17 cellular contexts compared by ENCODE assay signal in the genomic region with DNA sequence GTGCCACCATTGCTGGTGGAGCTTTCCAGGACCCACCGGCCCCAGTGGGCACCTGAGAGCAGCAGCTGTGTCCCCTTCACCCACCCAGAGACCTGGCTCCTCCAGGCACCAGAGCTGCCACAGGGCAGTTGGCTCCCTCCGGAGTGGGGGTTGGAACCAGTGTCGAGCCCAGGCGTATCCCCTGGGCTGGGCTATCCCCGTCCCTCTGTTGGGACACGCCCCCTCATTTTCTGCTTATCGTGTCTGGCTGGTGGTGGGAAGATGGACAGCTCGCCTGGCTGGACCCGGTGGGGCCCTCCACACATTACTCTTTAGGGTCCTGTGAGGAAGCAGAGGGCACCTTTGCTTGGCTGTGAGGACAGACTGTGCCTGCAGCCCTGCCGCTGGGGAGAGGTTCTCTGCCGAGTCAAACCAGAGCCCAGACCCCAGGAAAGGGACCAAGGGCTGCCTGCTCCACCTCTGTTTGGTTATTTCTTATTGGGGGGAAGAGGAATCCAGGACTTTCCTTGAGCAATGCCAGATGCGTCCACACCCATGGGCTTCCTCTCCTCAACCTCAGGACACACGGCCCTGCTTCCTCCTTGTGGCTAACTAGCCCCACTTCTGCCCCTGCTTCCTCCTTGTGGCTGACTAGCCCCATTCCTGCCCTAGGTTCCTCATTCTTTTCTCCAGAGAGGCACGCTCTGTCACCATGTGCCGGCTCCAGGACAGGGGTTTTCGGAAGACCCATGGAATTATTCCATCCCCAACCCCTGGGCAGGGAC. TPM values are rescaled to one million over a fixed set of nuclear protein-coding genes. Genes with fewer than 3 reads are reported as not detected.
DNase-seq lines count a peak whose midpoint lies in the region; ATAC-seq and TF ChIP-seq lines count a peak whose summit lies in the region.
"Had no signal": no experiment of that assay in that cellular context is flagged by ENCODE, and none has a peak within 500 bp of the region (broad histone marks: within the 10 kb centered on the region; RNA-seq: fewer than 3 reads in every experiment).

No MANE protein-coding gene starts in this region.

- peaks cover 96% of the 10 kb centered on the region for H3K4me1 Mint-ChIP-seq in CD14-positive monocyte
- H3K4me1 Mint-ChIP-seq in effector memory CD8-positive, alpha-beta T cell (ENCODE audit: low read depth in 2 of 2): no peaks in the 10 kb centered on the region
- no peaks in the 10 kb centered on the region for H3K4me1 Mint-ChIP-seq in natural killer cell treated with Interleukin-12 subunit alpha and Interleukin-12 subunit beta and Interleukin-15 and Interleukin-18, amount 100 ng/mL, for 72 hours (ENCODE audit: low read depth in 2 of 2)
- no peaks in the 10 kb centered on the region for H3K4me1 Mint-ChIP-seq in CD8-positive, alpha-beta T cell (ENCODE audit: low read depth)
- H3K4me1 Mint-ChIP-seq: activated CD4-positive, alpha-beta T cell treated with anti-CD3 and anti-CD28 coated beads, Interleukin-2, amount 10 ng/mL, durations not matched to agents 7 days and 5 days; activated naive CD8-positive, alpha-beta T cell treated with anti-CD3 and anti-CD28 coated beads, Interleukin-2, amount 10 ng/mL, durations not matched to agents 7 days and 5 days had no signal

- H3K4me3 Mint-ChIP-seq in CD14-positive monocyte: peak overlapping the region; percentile 76 to 85
- H3K4me3 Mint-ChIP-seq in effector memory CD8-positive, alpha-beta T cell: no peak overlapping the region
- H3K4me3 Mint-ChIP-seq in natural killer cell treated with Interleukin-12 subunit alpha and Interleukin-12 subunit beta and Interleukin-15 and Interleukin-18, amount 100 ng/mL, for 72 hours: no peak overlapping the region
- H3K4me3 Mint-ChIP-seq in CD8-positive, alpha-beta T cell: no peak overlapping the region
- H3K4me3 Mint-ChIP-seq: activated CD4-positive, alpha-beta T cell treated with anti-CD3 and anti-CD28 coated beads, Interleukin-2, amount 10 ng/mL, durations not matched to agents 7 days and 5 days; activated naive CD8-positive, alpha-beta T cell treated with anti-CD3 and anti-CD28 coated beads, Interleukin-2, amount 10 ng/mL, durations not matched to agents 7 days and 5 days had no signal

- CTCF ChIA-PET in CD8-positive, alpha-beta T cell (lab: Charles Lee): no interaction called here

- peak; percentile 93 for DNase-seq in CD14-positive monocyte (ENCODE audit: low spot score)
- peak; percentile 96 for DNase-seq in NOMO-1 (lab: John Stamatoyannopoulos, UW; ENCODE audit: unreplicated experiment in 2 of 2)
- no peak for DNase-seq in effector memory CD8-positive, alpha-beta T cell
- no peak for DNase-seq in natural killer cell treated with Interleukin-12 subunit alpha and Interleukin-12 subunit beta and Interleukin-15 and Interleukin-18, amount 100 ng/mL, for 72 hours (ENCODE audit: low spot score)
- DNase-seq in cerebellar cortex (ENCODE audit: low spot score): no peak
- no peak for DNase-seq in NCI-H1048 (lab: John Stamatoyannopoulos, UW)
- DNase-seq in CD8-positive, alpha-beta T cell: no peak
- DNase-seq: activated CD4-positive, alpha-beta T cell treated with anti-CD3 and anti-CD28 coated beads, Interleukin-2, amount 10 ng/mL, durations not matched to agents 7 days and 5 days; activated naive CD8-positive, alpha-beta T cell treated with anti-CD3 and anti-CD28 coated beads, Interleukin-2, amount 10 ng/mL, durations not matched to agents 7 days and 5 days; BE2C; cortex of kidney; NCI-H2227 treated with DMSO at 0.1 percent for 48 hours; SJCRH30 had no signal

- H3K4me1 ChIP-seq in CD8-positive, alpha-beta T cell (ENCODE audit: insufficient read depth, low read length): no peaks in the 10 kb centered on the region
- H3K4me1 ChIP-seq: BE2C, HAP-1, parathyroid adenoma, SJCRH30 had no signal

- no peak overlapping the region for H3K4me3 ChIP-seq in CD8-positive, alpha-beta T cell (ENCODE audit: low read depth, low read length)
- H3K4me3 ChIP-seq: HAP-1, SJCRH30 had no signal

- intact Hi-C loops in CD14-positive monocyte (cut with micrococcal nuclease): loop anchor here in 1 of 2 donors (10.0 kb wide), 2 partner anchors 454 to 864 kb away; partner anchors contain the start of gene BRD3
- intact Hi-C loops in CD8-positive, alpha-beta T cell (cut with DNase I, micrococcal nuclease): no loop called here

- H3K27me3 ChIP-seq in CD8-positive, alpha-beta T cell (ENCODE audit: insufficient read depth, low read length): no peaks in the 10 kb centered on the region
- H3K27me3 ChIP-seq: BE2C had no signal

- H3K27me3 Mint-ChIP-seq in CD14-positive monocyte (ENCODE audit: low read depth in 3 of 3): peaks cover 0 to 4% (median 0%) of the 10 kb centered on the region in 3 donors
- peaks cover 37 to 45% of the 10 kb centered on the region in 2 donors for H3K27me3 Mint-ChIP-seq in effector memory CD8-positive, alpha-beta T cell
- peaks cover 12 to 14% of the 10 kb centered on the region in 2 donors for H3K27me3 Mint-ChIP-seq in natural killer cell treated with Interleukin-12 subunit alpha and Interleukin-12 subunit beta and Interleukin-15 and Interleukin-18, amount 100 ng/mL, for 72 hours
- peaks cover 22% of the 10 kb centered on the region for H3K27me3 Mint-ChIP-seq in CD8-positive, alpha-beta T cell (ENCODE audit: low read depth)
- H3K27me3 Mint-ChIP-seq: activated CD4-positive, alpha-beta T cell treated with anti-CD3 and anti-CD28 coated beads, Interleukin-2, amount 10 ng/mL, durations not matched to agents 7 days and 5 days had no signal

- H3K36me3 ChIP-seq in CD8-positive, alpha-beta T cell (ENCODE audit: insufficient read depth, low read length): no peaks in the 10 kb centered on the region
- H3K36me3 ChIP-seq: BE2C, HAP-1, SJCRH30 had no signal

- H3K9me3 Mint-ChIP-seq in CD14-positive monocyte: peaks cover 0 to 9% (median 3%) of the 10 kb centered on the region in 7 donors
- no peaks in the 10 kb centered on the region for H3K9me3 Mint-ChIP-seq in effector memory CD8-positive, alpha-beta T cell
- H3K9me3 Mint-ChIP-seq in natural killer cell treated with Interleukin-12 subunit alpha and Interleukin-12 subunit beta and Interleukin-15 and Interleukin-18, amount 100 ng/mL, for 72 hours: no peaks in the 10 kb centered on the region
- H3K9me3 Mint-ChIP-seq in CD8-positive, alpha-beta T cell: no peaks in the 10 kb centered on the region
- H3K9me3 Mint-ChIP-seq: activated CD4-positive, alpha-beta T cell treated with anti-CD3 and anti-CD28 coated beads, Interleukin-2, amount 10 ng/mL, durations not matched to agents 7 days and 5 days; activated naive CD8-positive, alpha-beta T cell treated with anti-CD3 and anti-CD28 coated beads, Interleukin-2, amount 10 ng/mL, durations not matched to agents 7 days and 5 days had no signal

- POLR2A ChIA-PET in CD8-positive, alpha-beta T cell (lab: Charles Lee): no interaction called here

- H3K9me3 ChIP-seq in CD8-positive, alpha-beta T cell (ENCODE audit: low read length): no peaks in the 10 kb centered on the region
- H3K9me3 ChIP-seq: BE2C had no signal

- ATAC-seq in effector memory CD8-positive, alpha-beta T cell (replicated peaks): peak; percentile 37
- ATAC-seq in natural killer cell treated with Interleukin-12 subunit alpha and Interleukin-12 subunit beta and Interleukin-15 and Interleukin-18, amount 100 ng/mL, for 72 hours: peak; percentile 15 to 30
- no peak for ATAC-seq in GM18520 (IDR thresholded peaks at IDR 0.05; ENCODE audit: unreplicated experiment)
- ATAC-seq in CD8-positive, alpha-beta T cell: no peak
- ATAC-seq: left colon had no signal

- H3K36me3 Mint-ChIP-seq in CD14-positive monocyte: peaks cover 11 to 16% of the 10 kb centered on the region in 2 donors
- no peaks in the 10 kb centered on the region for H3K36me3 Mint-ChIP-seq in effector memory CD8-positive, alpha-beta T cell (ENCODE audit: insufficient read depth)
- H3K36me3 Mint-ChIP-seq in natural killer cell treated with Interleukin-12 subunit alpha and Interleukin-12 subunit beta and Interleukin-15 and Interleukin-18, amount 100 ng/mL, for 72 hours: no peaks in the 10 kb centered on the region
- H3K36me3 Mint-ChIP-seq in CD8-positive, alpha-beta T cell: no peaks in the 10 kb centered on the region
- H3K36me3 Mint-ChIP-seq: activated naive CD8-positive, alpha-beta T cell treated with anti-CD3 and anti-CD28 coated beads, Interleukin-2, amount 10 ng/mL, durations not matched to agents 7 days and 5 days had no signal

- H3K27ac ChIP-seq in CD8-positive, alpha-beta T cell (ENCODE audit: low read depth, low read length): no peak overlapping the region
- H3K27ac ChIP-seq: parathyroid adenoma, SJCRH30 had no signal

- TF ChIP-seq CTCF in CD14-positive monocyte (IDR thresholded peaks at IDR 0.05): no peak
- no peak for TF ChIP-seq CTCF in CD8-positive, alpha-beta T cell (IDR thresholded peaks at IDR 0.05)

- peak overlapping the region; percentile 94 to 98 (median 97) for H3K27ac Mint-ChIP-seq in CD14-positive monocyte
- H3K27ac Mint-ChIP-seq in effector memory CD8-positive, alpha-beta T cell: no peak overlapping the region
- H3K27ac Mint-ChIP-seq in natural killer cell treated with Interleukin-12 subunit alpha and Interleukin-12 subunit beta and Interleukin-15 and Interleukin-18, amount 100 ng/mL, for 72 hours: no peak overlapping the region
- no peak overlapping the region for H3K27ac Mint-ChIP-seq in CD8-positive, alpha-beta T cell
- H3K27ac Mint-ChIP-seq: activated CD4-positive, alpha-beta T cell treated with anti-CD3 and anti-CD28 coated beads, Interleukin-2, amount 10 ng/mL, durations not matched to agents 7 days and 5 days; activated naive CD8-positive, alpha-beta T cell treated with anti-CD3 and anti-CD28 coated beads, Interleukin-2, amount 10 ng/mL, durations not matched to agents 7 days and 5 days had no signal

RNA-seq across cellular contexts. Expression of gene FCN1, which starts 11.3 kb away (rescaled TPM):
- 1,000 to 10,000 TPM; 6,268 to 7,680 TPM for polyA plus RNA-seq in CD14-positive monocyte
- total RNA-seq in natural killer cell treated with Interleukin-12 subunit alpha and Interleukin-12 subunit beta and Interleukin-15 and Interleukin-18, amount 100 ng/mL, for 72 hours: not detected
- total RNA-seq in CD8-positive, alpha-beta T cell: 1 to 10 TPM in 1 of 2 experiments, under 1 TPM in 1; 0.76 to 1.1 TPM
- total RNA-seq: activated CD4-positive, alpha-beta T cell treated with anti-CD3 and anti-CD28 coated beads, Interleukin-2, amount 10 ng/mL, durations not matched to agents 7 days and 5 days; SJCRH30 had no signal

RNA-seq across cellular contexts. Expression of gene FCN2, which starts 48.4 kb away (rescaled TPM):
- not detected for polyA plus RNA-seq in CD14-positive monocyte
- not detected for total RNA-seq in natural killer cell treated with Interleukin-12 subunit alpha and Interleukin-12 subunit beta and Interleukin-15 and Interleukin-18, amount 100 ng/mL, for 72 hours
- total RNA-seq in CD8-positive, alpha-beta T cell: not detected
- total RNA-seq: activated CD4-positive, alpha-beta T cell treated with anti-CD3 and anti-CD28 coated beads, Interleukin-2, amount 10 ng/mL, durations not matched to agents 7 days and 5 days; activated naive CD8-positive, alpha-beta T cell treated with anti-CD3 and anti-CD28 coated beads, Interleukin-2, amount 10 ng/mL, durations not matched to agents 7 days and 5 days; left colon; SJCRH30 had no signal

Comparison
In these comparisons a context has a peak if more than half of its experiments do, and no peak if none do; other contexts are left out.
1. DNase-seq: peak in CD14-positive monocyte (single experiment) and NOMO-1 (2 of 2); none in effector memory CD8-positive, alpha-beta T cell (0 of 3), natural killer cell treated with Interleukin-12 subunit alpha and Interleukin-12 subunit beta and Interleukin-15 and Interleukin-18, amount 100 ng/mL, for 72 hours (single experiment), cerebellar cortex (single experiment), NCI-H1048 (single experiment) and CD8-positive, alpha-beta T cell (0 of 7).
2. H3K27ac Mint-ChIP-seq: peak in CD14-positive monocyte (7 of 7); none in effector memory CD8-positive, alpha-beta T cell (0 of 2), natural killer cell treated with Interleukin-12 subunit alpha and Interleukin-12 subunit beta and Interleukin-15 and Interleukin-18, amount 100 ng/mL, for 72 hours (0 of 2) and CD8-positive, alpha-beta T cell (single experiment).
3. H3K4me3 Mint-ChIP-seq: peak in CD14-positive monocyte (2 of 2); none in effector memory CD8-positive, alpha-beta T cell (0 of 2), natural killer cell treated with Interleukin-12 subunit alpha and Interleukin-12 subunit beta and Interleukin-15 and Interleukin-18, amount 100 ng/mL, for 72 hours (single experiment) and CD8-positive, alpha-beta T cell (single experiment).
4. ATAC-seq: peak in effector memory CD8-positive, alpha-beta T cell (single experiment) and natural killer cell treated with Interleukin-12 subunit alpha and Interleukin-12 subunit beta and Interleukin-15 and Interleukin-18, amount 100 ng/mL, for 72 hours (2 of 2); none in GM18520 (single experiment) and CD8-positive, alpha-beta T cell (single experiment).